11 cellular contexts compared by ENCODE assay signal in the genomic region with DNA sequence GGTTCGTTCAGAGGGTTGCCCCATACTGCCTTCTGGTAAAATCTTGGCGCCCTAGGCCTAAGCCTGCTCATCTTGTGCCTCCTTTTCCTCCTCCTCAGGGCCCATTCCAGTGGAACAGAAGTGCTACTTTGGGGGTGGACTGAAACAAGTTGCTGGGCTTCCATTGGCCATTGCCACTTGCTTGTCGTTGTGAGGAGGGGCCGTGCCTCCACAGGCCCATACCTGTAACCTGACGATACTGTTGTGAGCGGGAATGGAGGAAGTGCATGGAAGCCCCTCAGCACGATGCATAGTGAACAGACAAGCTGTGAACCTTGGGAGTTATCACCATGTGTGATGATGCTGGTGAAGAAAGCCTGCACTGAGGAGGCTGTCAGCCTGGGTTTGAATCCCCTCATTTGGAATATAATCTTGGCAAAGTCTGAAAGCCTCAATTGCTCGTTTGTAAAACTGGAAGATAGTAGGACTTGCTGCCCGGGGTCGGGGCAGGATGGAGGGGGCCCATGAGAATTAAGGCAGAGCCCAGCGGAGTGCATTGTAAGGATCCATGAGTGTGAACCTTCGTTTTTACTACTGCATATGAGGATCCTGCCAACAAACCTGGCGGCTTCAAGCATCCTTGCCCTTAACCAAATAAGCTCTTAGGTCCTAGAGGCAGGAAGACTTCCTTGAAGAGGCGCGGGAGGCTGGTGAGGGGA. TPM values are rescaled to one million over a fixed set of nuclear protein-coding genes. Genes with fewer than 3 reads are reported as not detected.
DNase-seq lines count a peak whose midpoint lies in the region; ATAC-seq, FAIRE-seq and TF ChIP-seq lines count a peak whose summit lies in the region.
"Had no signal": no experiment of that assay in that cellular context is flagged by ENCODE, and none has a peak within 500 bp of the region (broad histone marks: within the 10 kb centered on the region; RNA-seq: fewer than 3 reads in every experiment).

No MANE protein-coding gene starts in this region.

- TF ChIP-seq CTCF in thyroid gland (IDR thresholded peaks at IDR 0.05) = no peak

- H3K27ac ChIP-seq in thyroid gland = peak overlapping the region in 2 of 3 donors; percentile 75 to 83

- 54% methylated on average over 13 to 15 of the region's 15 CpGs for WGBS in thyroid gland, 2 donors

- H3K36me3 Mint-ChIP-seq in activated T-cell treated with anti-CD3 and anti-CD28 coated beads, Interleukin-2, amount 50 U/mL, for 4 hours (ENCODE audit: insufficient read depth) = no peaks in the 10 kb centered on the region

- peak overlapping the region; percentile 39 for H3K9ac ChIP-seq in adipocyte (ENCODE audit: low read length)

- H3K4me1 ChIP-seq in adipocyte (ENCODE audit: control insufficient read depth, insufficient read depth, low read length) (peaks cover 23% of the 10 kb centered on the region), thyroid gland (peaks cover 0 to 19% of the 10 kb centered on the region in 2 donors)

- no peak for ATAC-seq in activated T-cell treated with anti-CD3 and anti-CD28 coated beads, Interleukin-2, amount 50 U/mL, for 4 hours

- no peaks in the 10 kb centered on the region for H3K27me3 ChIP-seq in adipocyte (replicated peaks; ENCODE audit: control insufficient read depth, insufficient read depth, low read length)
- no peaks in the 10 kb centered on the region for H3K27me3 ChIP-seq in thyroid gland

- TF ChIP-seq POLR2A in thyroid gland (IDR thresholded peaks at IDR 0.05) = no peak

- H3K9me3 ChIP-seq in adipocyte (ENCODE audit: control insufficient read depth, low read length) (no peaks in the 10 kb centered on the region), thyroid gland (no peaks in the 10 kb centered on the region)

- no peak for DNase-seq in activated T-cell treated with anti-CD3 and anti-CD28 coated beads, Interleukin-2, amount 50 U/mL, for 4 hours
- no peak for DNase-seq in activated T-cell treated with anti-CD3 and anti-CD28 coated beads, Interleukin-2, amount 50 U/mL, for 1 hour
- DNase-seq in adipocyte (ENCODE audit: low read depth) (no peak), left kidney (ENCODE audit: low read depth, low spot score) (peak; percentile 76), thyroid gland (peak; percentile 11 to 45), RCC 7860 (ENCODE audit: low spot score) (no peak)
- no peak for DNase-seq in effector CD8-positive, alpha-beta T cell (lab: John Stamatoyannopoulos, UW)
- DNase-seq in activated CD4-positive, CD25-positive, alpha-beta regulatory T cell treated with anti-CD3 and anti-CD28 coated beads, Interleukin-2, amount 50 U/mL, for 72 hours = no peak
- DNase-seq: GF-D8, Karpas-422 had no signal

- peak overlapping the region; percentile 72 for H3K4me3 Mint-ChIP-seq in activated T-cell treated with anti-CD3 and anti-CD28 coated beads, Interleukin-2, amount 50 U/mL, for 4 hours

- H3K27me3 Mint-ChIP-seq in activated T-cell treated with anti-CD3 and anti-CD28 coated beads, Interleukin-2, amount 50 U/mL, for 4 hours (ENCODE audit: low read depth) = peaks cover 54% of the 10 kb centered on the region

- H3K4me3 ChIP-seq in adipocyte (ENCODE audit: low read length) (peak overlapping the region; percentile 98), thyroid gland (replicated peaks in 1 of 3) (peak overlapping the region in 1 of 3 donors; percentile 78)

- intact Hi-C loops in thyroid gland (cut with DNase I) = loop anchor here (5.0 to 10.0 kb wide), 2 partner anchors 78 to 124 kb away; no protein-coding TSS in a partner anchor

- H3K9me3 Mint-ChIP-seq in activated T-cell treated with anti-CD3 and anti-CD28 coated beads, Interleukin-2, amount 50 U/mL, for 4 hours = no peaks in the 10 kb centered on the region

- H3K36me3 ChIP-seq in adipocyte (ENCODE audit: control insufficient read depth, insufficient read depth, low read length, severe bottlenecking) (no peaks in the 10 kb centered on the region), thyroid gland (no peaks in the 10 kb centered on the region)

- FAIRE-seq in RCC 7860 (lab: Jason Lieb, UNC) = no peak
- FAIRE-seq: colon had no signal

- H3K4me1 Mint-ChIP-seq in activated T-cell treated with anti-CD3 and anti-CD28 coated beads, Interleukin-2, amount 50 U/mL, for 4 hours (ENCODE audit: low read depth) = peaks cover 9% of the 10 kb centered on the region

RNA-seq across cellular contexts. Expression of gene PAPSS2, which starts 0.7 kb away (rescaled TPM):
- under 1 TPM; 0.21 to 0.43 (median 0.41) TPM for total RNA-seq in activated T-cell treated with anti-CD3 and anti-CD28 coated beads, Interleukin-2, amount 50 U/mL, for 4 hours
- total RNA-seq in thyroid gland = 10 to 100 TPM; 25.5 to 32.1 (median 28.8) TPM

Comparison
In these comparisons a context has a peak if more than half of its experiments do, and no peak if none do; other contexts are left out.
1. DNase-seq: peak in left kidney (single experiment) and thyroid gland (2 of 2); none in activated T-cell treated with anti-CD3 and anti-CD28 coated beads, Interleukin-2, amount 50 U/mL, for 4 hours (single experiment), activated T-cell treated with anti-CD3 and anti-CD28 coated beads, Interleukin-2, amount 50 U/mL, for 1 hour (single experiment), adipocyte (single experiment), effector CD8-positive, alpha-beta T cell (single experiment), RCC 7860 (single experiment) and activated CD4-positive, CD25-positive, alpha-beta regulatory T cell treated with anti-CD3 and anti-CD28 coated beads, Interleukin-2, amount 50 U/mL, for 72 hours (single experiment).
2. RNA of gene PAPSS2, which starts 0.7 kb away (total RNA-seq): 25.5 to 32.1 TPM in thyroid gland; 0.21 to 0.43 TPM in activated T-cell treated with anti-CD3 and anti-CD28 coated beads, Interleukin-2, amount 50 U/mL, for 4 hours; every median in the first group is over 10 times any median in the second.